In the genomic region with DNA sequence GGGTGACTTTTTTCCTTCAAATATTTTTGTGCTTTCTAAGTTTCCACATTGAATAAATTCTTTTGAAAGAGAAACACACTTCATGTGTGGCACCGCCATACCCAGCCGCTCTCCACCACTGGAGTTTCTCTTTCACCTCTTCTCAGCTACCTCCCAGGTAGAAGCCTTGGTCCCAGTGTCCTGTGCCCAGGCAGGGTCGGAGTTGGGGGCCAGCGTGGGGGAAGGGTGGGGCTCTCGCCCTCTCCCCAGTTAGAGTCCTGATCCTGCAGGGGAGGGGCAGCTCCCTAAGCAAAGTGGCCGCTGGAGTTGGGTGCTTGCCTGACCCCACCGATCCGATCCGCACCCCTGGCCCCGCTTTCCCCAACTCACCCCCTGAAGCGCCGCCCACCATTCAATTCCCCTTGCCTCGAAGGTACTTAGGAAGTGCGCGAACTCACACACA, we compare ENCODE assay signal across 8 cellular contexts. TPM values are rescaled to one million over a fixed set of nuclear protein-coding genes. Genes with fewer than 3 reads are reported as not detected.
DNase-seq lines count a peak whose midpoint lies in the region; ATAC-seq and TF ChIP-seq lines count a peak whose summit lies in the region.

No MANE protein-coding gene starts in this region.

- TF ChIP-seq CTCF in Calu3 (IDR thresholded peaks at IDR 0.05; ENCODE audit: unreplicated experiment) (no peak), Panc1 (IDR thresholded peaks at IDR 0.05) (no peak), ovary (IDR thresholded peaks at IDR 0.05) (no peak)

- ATAC-seq in Panc1 (no peak), HG03095 (IDR thresholded peaks at IDR 0.05; ENCODE audit: unreplicated experiment) (no peak)

- in situ Hi-C loops in Panc1 (cut with HindIII; ENCODE audit: low pct_unique_long_range_greater_than_20kb, low sequenced_read_pairs): no loop called here

- no peaks in the 10 kb centered on the region for H3K36me3 ChIP-seq in Panc1 (ENCODE audit: control insufficient read depth, insufficient read depth, low read length)
- H3K36me3 ChIP-seq in ovary: no peaks in the 10 kb centered on the region

- H3K27me3 ChIP-seq in Panc1 (ENCODE audit: control insufficient read depth, insufficient read depth, low read length) (no peaks in the 10 kb centered on the region), ovary (no peaks in the 10 kb centered on the region)

- peak overlapping the region; percentile 63; the same call in 1 of the 2 replicates for H3K27ac ChIP-seq in Panc1 (ENCODE audit: low read length)
- peak overlapping the region; percentile 13 for H3K27ac ChIP-seq in epithelial cell of prostate
- peak overlapping the region; percentile 16 to 57 for H3K27ac ChIP-seq in ovary

- no peaks in the 10 kb centered on the region for H3K27me3 Mint-ChIP-seq in Calu3 (ENCODE audit: unreplicated experiment)

- peak overlapping the region; percentile 97 for H3K4me3 Mint-ChIP-seq in Calu3 (ENCODE audit: low read depth, unreplicated experiment)

- TF ChIP-seq POLR2A in ovary (IDR thresholded peaks at IDR 0.05): no peak

- H3K4me3 ChIP-seq in Panc1 (ENCODE audit: low read depth in 2 of 2, low read length in 2 of 2) (peak overlapping the region; percentile 70 to 72), ovary (peak overlapping the region; percentile 88)

- CTCF ChIA-PET in Calu3 (lab: Charles Lee): interaction anchor here (1.1 kb wide), 1 partner anchor 22 kb away, joined by 5 read pairs; no protein-coding TSS in a partner anchor
- CTCF ChIA-PET in Panc1 (lab: Charles Lee): no interaction called here

- peaks cover 45% of the 10 kb centered on the region for H3K36me3 Mint-ChIP-seq in Calu3 (ENCODE audit: insufficient read depth, unreplicated experiment)

- intact Hi-C loops in Calu3 (cut with micrococcal nuclease; ENCODE audit: unreplicated experiment): loop anchor here (2.0 to 10.0 kb wide), 3 partner anchors 54 to 124 kb away; no protein-coding TSS in a partner anchor
- intact Hi-C loops in Panc1 (cut with micrococcal nuclease; ENCODE audit: unreplicated experiment): no loop called here
- intact Hi-C loops in ovary (cut with DNase I): no loop called here

- WGBS in ovary, 3 donors: 13 to 35% (median 16%) methylated on average over 7 to 15 of the region's 15 CpGs

- H3K9me3 ChIP-seq in Panc1 (ENCODE audit: control insufficient read depth, insufficient read depth, low read depth, low read length) (no peaks in the 10 kb centered on the region), ovary (no peaks in the 10 kb centered on the region)

- no peaks in the 10 kb centered on the region for H3K9me3 Mint-ChIP-seq in Calu3 (ENCODE audit: low read depth, unreplicated experiment)

- H3K4me1 ChIP-seq in Panc1 (ENCODE audit: control insufficient read depth, insufficient read depth, low read length) (peaks cover 33% of the 10 kb centered on the region), ovary (ENCODE audit: insufficient read depth) (no peaks in the 10 kb centered on the region)

- BruUV-seq in Calu3 (replicated peaks; lab: Mats Ljungman, UMichigan): no TSS peak
- no TSS peak for BruUV-seq in Panc1 (replicated peaks; lab: Mats Ljungman, UMichigan)

- POLR2A ChIA-PET in Panc1 (lab: Charles Lee): no interaction called here

- no peak for DNase-seq in Calu3
- DNase-seq in Panc1 (ENCODE audit: low read depth, low spot score): no peak
- no peak for DNase-seq in epithelial cell of prostate (ENCODE audit: low read depth, low spot score)
- DNase-seq in ovary: peak in 3 of 5 donors; percentile 26 to 43 (median 26)
- no peak for DNase-seq in NCI-H226
- DNase-seq in DMS 273 treated with DMSO at 0.1 percent for 48 hours (lab: John Stamatoyannopoulos, UW): no peak
- DNase-seq in dermis blood vessel endothelial cell: no peak

- H3K4me1 Mint-ChIP-seq in Calu3 (ENCODE audit: low read depth, unreplicated experiment): peaks cover 69% of the 10 kb centered on the region

- peak overlapping the region; percentile 87 for H3K27ac Mint-ChIP-seq in Calu3 (ENCODE audit: unreplicated experiment)

- TF ChIP-seq EP300 in ovary (IDR thresholded peaks at IDR 0.05): no peak

RNA-seq across cellular contexts. Expression of gene CLMN, which starts 0.8 kb away (rescaled TPM):
- 104 and 111 TPM in 2 replicates for total RNA-seq in Calu3 (2022)
- total RNA-seq in Panc1 (2021; ENCODE audit: unreplicated experiment): 34.9 TPM
- polyA plus RNA-seq in Panc1 (2012; ENCODE audit: insufficient read length): 11.4 TPM
- 10 to 100 TPM in 1 of 7 donors, 1 to 10 TPM in 6; 4.4 to 11.7 (median 6.5) TPM for total RNA-seq in ovary
- polyA plus RNA-seq in ovary: 1 to 10 TPM; 2.2 to 7.4 TPM
- total RNA-seq in dermis blood vessel endothelial cell: 0.68 and 1.5 TPM in 2 replicates

Comparison
In these comparisons a context has a peak if more than half of its experiments do, and no peak if none do; other contexts are left out.
1. DNase-seq: peak in ovary (3 of 5); none in Calu3 (single experiment), Panc1 (single experiment), epithelial cell of prostate (single experiment), NCI-H226 (single experiment), DMS 273 treated with DMSO at 0.1 percent for 48 hours (single experiment) and dermis blood vessel endothelial cell (single experiment).
2. H3K27ac ChIP-seq: peak in every context shown above with its lines; median percentile 63 in Panc1; 36 in ovary; 13 in epithelial cell of prostate.